1 cellular context compared by ENCODE assay signal in genomic region chr11:11787305-11788066, GRCh38.
TF ChIP-seq lines count a peak whose summit lies in the region.

No MANE protein-coding gene starts in this region.

TF ChIP-seq in GM12878, 131 proteins besides CTCF, POLR2A, EP300 and RAD21 (continued from another document):
- TF ChIP-seq ZNF592 (IDR thresholded peaks at IDR 0.05): peak; percentile 68; the same call in 1 of the 2 replicates
- TF ChIP-seq CREB1 (IDR thresholded peaks at IDR 0.05; ENCODE audit: low read depth): no peak
- 0 out of 2 replicates have a peak, but pooled peaks have one; percentile 15 for TF ChIP-seq RUNX3 (IDR thresholded peaks at IDR 0.05; ENCODE audit: low read length)
- TF ChIP-seq SMAD5 (IDR thresholded peaks at IDR 0.05; ENCODE audit: low read depth): no peak
- TF ChIP-seq POU2F2 (IDR thresholded peaks at IDR 0.05; ENCODE audit: borderline replicate concordance, low read depth, low read length): peak; percentile 64; the same call in 1 of the 3 replicates
TF ChIP-seq in GM12878: peak in this region for 5.
